In genomic region chr15:85403745-85404144, GRCh38 we compare ENCODE assay signal across 12 cellular contexts. TPM values are rescaled to one million over a fixed set of nuclear protein-coding genes. Genes with fewer than 3 reads are reported as not detected.
DNase-seq lines count a peak whose midpoint lies in the region; ATAC-seq and TF ChIP-seq lines count a peak whose summit lies in the region.
"Had no signal": no experiment of that assay in that cellular context is flagged by ENCODE, and none has a peak within 500 bp of the region (broad histone marks: within the 10 kb centered on the region; RNA-seq: fewer than 3 reads in every experiment).

No MANE protein-coding gene starts in this region.

- H3K4me1 ChIP-seq in heart left ventricle (peaks cover 0 to 89% (median 77%) of the 10 kb centered on the region in 12 donors), thyroid gland (peaks cover 66 to 77% of the 10 kb centered on the region in 2 donors)

- CTCF ChIA-PET in activated CD4-positive, alpha-beta T cell treated with anti-CD3 and anti-CD28 coated beads for 36 hours (lab: Charles Lee) = interaction anchor here (0.6 to 3.6 kb wide), 14 partner anchors 10 to 107 kb away, joined by 3 to 15 read pairs (median 6); partner anchors contain the start of gene AKAP13
- CTCF ChIA-PET in activated CD8-positive, alpha-beta T cell treated with anti-CD3 and anti-CD28 coated beads, Interleukin-2, amount 10 ng/mL, durations not matched to agents 7 days and 5 days (lab: Charles Lee) = interaction anchor here (0.9 to 6.5 kb wide), 8 partner anchors 10 to 107 kb away, joined by 3 to 61 read pairs (median 5); partner anchors contain the start of gene AKAP13

- H3K36me3 ChIP-seq in heart left ventricle (peaks cover 0 to 5% (median 0%) of the 10 kb centered on the region in 9 donors), thyroid gland (no peaks in the 10 kb centered on the region)

- no peak for DNase-seq in activated CD4-positive, alpha-beta T cell treated with anti-CD3 and anti-CD28 coated beads for 36 hours
- DNase-seq in activated CD4-positive, alpha-beta T cell treated with anti-CD3 and anti-CD28 coated beads, Interleukin-2, amount 10 ng/mL, durations not matched to agents 24 days and 14 days = no peak
- DNase-seq in activated CD8-positive, alpha-beta T cell treated with anti-CD3 and anti-CD28 coated beads, Interleukin-2, amount 10 ng/mL, durations not matched to agents 7 days and 5 days = no peak
- DNase-seq in heart left ventricle (no peak), thyroid gland (peak; percentile 15 to 23), immature natural killer cell (no peak)
- DNase-seq: activated CD4-positive, alpha-beta T cell treated with anti-CD3 and anti-CD28 coated beads, Interleukin-2, amount 50 U/mL, for 4 hours; cortex of kidney; retina; stimulated activated CD8-positive, alpha-beta memory T cell treated with anti-CD3 and anti-CD28 coated beads, Interleukin-4, amount 100 ng/mL, for 48 hours had no signal

- H3K9me3 Mint-ChIP-seq in activated CD4-positive, alpha-beta T cell treated with anti-CD3 and anti-CD28 coated beads for 36 hours (ENCODE audit: low read depth) = no peaks in the 10 kb centered on the region
- no peaks in the 10 kb centered on the region for H3K9me3 Mint-ChIP-seq in activated CD4-positive, alpha-beta T cell treated with anti-CD3 and anti-CD28 coated beads, Interleukin-2, amount 10 ng/mL, durations not matched to agents 24 days and 14 days
- H3K9me3 Mint-ChIP-seq in activated CD8-positive, alpha-beta T cell treated with anti-CD3 and anti-CD28 coated beads, Interleukin-2, amount 10 ng/mL, durations not matched to agents 7 days and 5 days (ENCODE audit: insufficient read depth) = no peaks in the 10 kb centered on the region
- no peaks in the 10 kb centered on the region for H3K9me3 Mint-ChIP-seq in immature natural killer cell

- intact Hi-C loops in activated CD4-positive, alpha-beta T cell treated with anti-CD3 and anti-CD28 coated beads for 36 hours (cut with DNase I, micrococcal nuclease) = loop anchor here (1.0 to 10.0 kb wide), 4 partner anchors 20 to 769 kb away; no protein-coding TSS in a partner anchor
- intact Hi-C loops in activated CD4-positive, alpha-beta T cell treated with anti-CD3 and anti-CD28 coated beads, Interleukin-2, amount 10 ng/mL, durations not matched to agents 24 days and 14 days (cut with micrococcal nuclease) = no loop called here
- intact Hi-C loops in heart left ventricle (cut with DNase I) = loop anchor here in 1 of 10 donors (10.0 kb wide), 1 partner anchor 79 kb away; no protein-coding TSS in a partner anchor
- intact Hi-C loops in thyroid gland (cut with DNase I) = loop anchor here (10.0 kb wide), 1 partner anchor 69 kb away; no protein-coding TSS in a partner anchor

- TF ChIP-seq CTCF in heart left ventricle (IDR thresholded peaks at IDR 0.05) = no peak
- TF ChIP-seq CTCF in thyroid gland (IDR thresholded peaks at IDR 0.05) = no peak

- WGBS in heart left ventricle, 4 donors = 50 to 69% (median 62%) methylated on average over 5 of the region's 5 CpGs
- 77 to 85% methylated on average over 5 of the region's 5 CpGs for WGBS in thyroid gland, 2 donors

- H3K27me3 ChIP-seq in heart left ventricle (no peaks in the 10 kb centered on the region), thyroid gland (no peaks in the 10 kb centered on the region)

- TF ChIP-seq POLR2A in heart left ventricle (IDR thresholded peaks at IDR 0.05) (no peak), thyroid gland (IDR thresholded peaks at IDR 0.05) (no peak)

- POLR2A ChIA-PET in activated CD4-positive, alpha-beta T cell treated with anti-CD3 and anti-CD28 coated beads for 36 hours (lab: Charles Lee) = no interaction called here
- POLR2A ChIA-PET in activated CD8-positive, alpha-beta T cell treated with anti-CD3 and anti-CD28 coated beads, Interleukin-2, amount 10 ng/mL, durations not matched to agents 7 days and 5 days (lab: Charles Lee) = interaction anchor here (0.7 kb wide), 1 partner anchor 17 kb away, joined by 3 read pairs; no protein-coding TSS in a partner anchor

- H3K4me3 ChIP-seq in heart left ventricle (no peak overlapping the region), thyroid gland (replicated peaks in 1 of 3) (no peak overlapping the region)

- H3K4me1 Mint-ChIP-seq in activated CD4-positive, alpha-beta T cell treated with anti-CD3 and anti-CD28 coated beads for 36 hours = peaks cover 85% of the 10 kb centered on the region
- H3K4me1 Mint-ChIP-seq in activated CD4-positive, alpha-beta T cell treated with anti-CD3 and anti-CD28 coated beads, Interleukin-2, amount 10 ng/mL, durations not matched to agents 24 days and 14 days = peaks cover 56% of the 10 kb centered on the region
- peaks cover 63% of the 10 kb centered on the region for H3K4me1 Mint-ChIP-seq in activated CD8-positive, alpha-beta T cell treated with anti-CD3 and anti-CD28 coated beads, Interleukin-2, amount 10 ng/mL, durations not matched to agents 7 days and 5 days (ENCODE audit: low read depth)
- H3K4me1 Mint-ChIP-seq in immature natural killer cell = peaks cover 33 to 56% of the 10 kb centered on the region in 2 donors

- peak overlapping the region; percentile 90 for H3K27ac Mint-ChIP-seq in activated CD4-positive, alpha-beta T cell treated with anti-CD3 and anti-CD28 coated beads for 36 hours
- no peak overlapping the region for H3K27ac Mint-ChIP-seq in activated CD4-positive, alpha-beta T cell treated with anti-CD3 and anti-CD28 coated beads, Interleukin-2, amount 10 ng/mL, durations not matched to agents 24 days and 14 days
- H3K27ac Mint-ChIP-seq in activated CD8-positive, alpha-beta T cell treated with anti-CD3 and anti-CD28 coated beads, Interleukin-2, amount 10 ng/mL, durations not matched to agents 7 days and 5 days = peak overlapping the region; percentile 23
- H3K27ac Mint-ChIP-seq in immature natural killer cell = peak overlapping the region in 2 of 6 donors; percentile 20 to 21

- ATAC-seq in activated CD4-positive, alpha-beta T cell treated with anti-CD3 and anti-CD28 coated beads for 36 hours = no peak
- no peak for ATAC-seq in activated CD8-positive, alpha-beta T cell treated with anti-CD3 and anti-CD28 coated beads, Interleukin-2, amount 10 ng/mL, durations not matched to agents 7 days and 5 days
- peak; percentile 53 to 69 (median 57) for ATAC-seq in heart left ventricle
- ATAC-seq in HG03095 (IDR thresholded peaks at IDR 0.05; ENCODE audit: unreplicated experiment) = no peak
- no peak for ATAC-seq in HG02970 (IDR thresholded peaks at IDR 0.05; ENCODE audit: low FRiP score, unreplicated experiment)

- no peak overlapping the region for H3K4me3 Mint-ChIP-seq in activated CD4-positive, alpha-beta T cell treated with anti-CD3 and anti-CD28 coated beads for 36 hours
- no peak overlapping the region for H3K4me3 Mint-ChIP-seq in activated CD4-positive, alpha-beta T cell treated with anti-CD3 and anti-CD28 coated beads, Interleukin-2, amount 10 ng/mL, durations not matched to agents 24 days and 14 days
- H3K4me3 Mint-ChIP-seq in activated CD8-positive, alpha-beta T cell treated with anti-CD3 and anti-CD28 coated beads, Interleukin-2, amount 10 ng/mL, durations not matched to agents 7 days and 5 days = no peak overlapping the region
- H3K4me3 Mint-ChIP-seq in immature natural killer cell = no peak overlapping the region

- H3K27ac ChIP-seq in heart left ventricle (peak overlapping the region in 7 of 12 donors; percentile 6 to 68 (median 44)), thyroid gland (peak overlapping the region in 1 of 3 donors; percentile 49)

- no peaks in the 10 kb centered on the region for H3K27me3 Mint-ChIP-seq in activated CD4-positive, alpha-beta T cell treated with anti-CD3 and anti-CD28 coated beads for 36 hours
- H3K27me3 Mint-ChIP-seq in activated CD4-positive, alpha-beta T cell treated with anti-CD3 and anti-CD28 coated beads, Interleukin-2, amount 10 ng/mL, durations not matched to agents 24 days and 14 days = no peaks in the 10 kb centered on the region
- H3K27me3 Mint-ChIP-seq in activated CD8-positive, alpha-beta T cell treated with anti-CD3 and anti-CD28 coated beads, Interleukin-2, amount 10 ng/mL, durations not matched to agents 7 days and 5 days (ENCODE audit: low read depth) = no peaks in the 10 kb centered on the region
- H3K27me3 Mint-ChIP-seq in immature natural killer cell (ENCODE audit: low read depth in 3 of 3) = peaks cover 0 to 2% (median 0%) of the 10 kb centered on the region in 3 donors

- H3K9me3 ChIP-seq in heart left ventricle (no peaks in the 10 kb centered on the region), thyroid gland (no peaks in the 10 kb centered on the region)

- H3K36me3 Mint-ChIP-seq in activated CD4-positive, alpha-beta T cell treated with anti-CD3 and anti-CD28 coated beads for 36 hours (ENCODE audit: low read depth) = no peaks in the 10 kb centered on the region
- H3K36me3 Mint-ChIP-seq in activated CD4-positive, alpha-beta T cell treated with anti-CD3 and anti-CD28 coated beads, Interleukin-2, amount 10 ng/mL, durations not matched to agents 24 days and 14 days (ENCODE audit: low read depth) = peaks cover 13% of the 10 kb centered on the region
- H3K36me3 Mint-ChIP-seq in activated CD8-positive, alpha-beta T cell treated with anti-CD3 and anti-CD28 coated beads, Interleukin-2, amount 10 ng/mL, durations not matched to agents 7 days and 5 days (ENCODE audit: low read depth) = peaks cover 9% of the 10 kb centered on the region
- no peaks in the 10 kb centered on the region for H3K36me3 Mint-ChIP-seq in immature natural killer cell

RNA-seq across cellular contexts. Expression of gene AKAP13, which starts 23.3 kb away (rescaled TPM):
- total RNA-seq in activated CD4-positive, alpha-beta T cell treated with anti-CD3 and anti-CD28 coated beads for 36 hours = 100 to 1,000 TPM in 1 of 2 experiments, 10 to 100 TPM in 1; 85.1 to 104 TPM
- 68.5 and 71.3 TPM in 2 replicates for total RNA-seq in activated CD4-positive, alpha-beta T cell treated with anti-CD3 and anti-CD28 coated beads, Interleukin-2, amount 10 ng/mL, durations not matched to agents 24 days and 14 days
- total RNA-seq in activated CD8-positive, alpha-beta T cell treated with anti-CD3 and anti-CD28 coated beads, Interleukin-2, amount 10 ng/mL, durations not matched to agents 7 days and 5 days = 100 to 1,000 TPM; 112 to 117 TPM
- total RNA-seq in heart left ventricle (100 to 1,000 TPM; 259 to 598 (median 357) TPM), thyroid gland (100 to 1,000 TPM; 189 to 405 (median 244) TPM)
- polyA plus RNA-seq in heart left ventricle (100 to 1,000 TPM; 124 to 169 TPM), immature natural killer cell (100 to 1,000 TPM; 104 to 327 (median 112) TPM)

Comparison
In these comparisons a context has a peak if more than half of its experiments do, and no peak if none do; other contexts are left out.
1. ATAC-seq: peak in heart left ventricle (4 of 4); none in activated CD4-positive, alpha-beta T cell treated with anti-CD3 and anti-CD28 coated beads for 36 hours (single experiment), activated CD8-positive, alpha-beta T cell treated with anti-CD3 and anti-CD28 coated beads, Interleukin-2, amount 10 ng/mL, durations not matched to agents 7 days and 5 days (single experiment), HG03095 (single experiment) and HG02970 (single experiment).
2. DNase-seq: peak in thyroid gland (2 of 2); none in activated CD4-positive, alpha-beta T cell treated with anti-CD3 and anti-CD28 coated beads for 36 hours (single experiment), activated CD4-positive, alpha-beta T cell treated with anti-CD3 and anti-CD28 coated beads, Interleukin-2, amount 10 ng/mL, durations not matched to agents 24 days and 14 days (single experiment), activated CD8-positive, alpha-beta T cell treated with anti-CD3 and anti-CD28 coated beads, Interleukin-2, amount 10 ng/mL, durations not matched to agents 7 days and 5 days (single experiment), heart left ventricle (0 of 5) and immature natural killer cell (0 of 3).